ENCODE assay signal across 8 cellular contexts in genomic region chr15:40063563-40064011, GRCh38. TPM values are rescaled to one million over a fixed set of nuclear protein-coding genes. Genes with fewer than 3 reads are reported as not detected.
DNase-seq lines count a peak whose midpoint lies in the region; ATAC-seq and TF ChIP-seq lines count a peak whose summit lies in the region.

No MANE protein-coding gene starts in this region.

- H3K9me3 Mint-ChIP-seq in WTC11 = no peaks in the 10 kb centered on the region

- POLR2A ChIA-PET in WTC11 (lab: Charles Lee) = no interaction called here

- H3K27me3 Mint-ChIP-seq in WTC11 (ENCODE audit: low read depth) = no peaks in the 10 kb centered on the region

- peaks cover 27% of the 10 kb centered on the region for H3K4me1 Mint-ChIP-seq in WTC11

- CTCF ChIA-PET in WTC11 (lab: Charles Lee) = interaction anchor here (1.6 to 7.4 kb wide), 3 partner anchors 18 to 211 kb away, joined by 5 to 85 read pairs (median 6); partner anchors contain the start of gene BMF

- no peak overlapping the region for H3K27ac Mint-ChIP-seq in WTC11

- H3K36me3 Mint-ChIP-seq in WTC11 = no peaks in the 10 kb centered on the region

- ATAC-seq in WTC11 (no peak), GM19035 (IDR thresholded peaks at IDR 0.05; ENCODE audit: unreplicated experiment) (no peak)

- H3K4me3 Mint-ChIP-seq in WTC11 = no peak overlapping the region

- DNase-seq in A172 (ENCODE audit: low spot score) (peak; percentile 83), GM12865 (ENCODE audit: low read depth) (no peak), WTC11 (ENCODE audit: low spot score) (no peak), hypothalamus (lab: John Stamatoyannopoulos, UW) (peak in 32 of 51 donors; percentile 8 to 78 (median 46)), NCI-H2196 treated with DMSO at 0.1 percent for 48 hours (lab: John Stamatoyannopoulos, UW; ENCODE audit: unreplicated experiment) (no peak), Kasumi-1 (lab: John Stamatoyannopoulos, UW) (no peak)
- no peak for DNase-seq in stimulated activated naive CD4-positive, alpha-beta T cell (lab: John Stamatoyannopoulos, UW)

- no peak for TF ChIP-seq CTCF in GM12865 (IDR thresholded peaks at IDR 0.05; ENCODE audit: insufficient read depth, low read depth, low read length, missing control alignments)
- no peak for TF ChIP-seq CTCF in WTC11 (IDR thresholded peaks at IDR 0.05)

- H3K4me3 ChIP-seq in GM12865 (ENCODE audit: low read depth, low read length) = peak overlapping the region; percentile 62

TF ChIP-seq in WTC11, 78 proteins besides CTCF, POLR2A, EP300 and RAD21:
- TF ChIP-seq FOXP1 (CRISPR knock-in tag; IDR thresholded peaks at IDR 0.05; ENCODE audit: borderline replicate concordance) (peak; percentile 22; the same call in 1 of the 2 replicates), USF1 (CRISPR knock-in tag; IDR thresholded peaks at IDR 0.05) (no peak), ELF4 (CRISPR knock-in tag; IDR thresholded peaks at IDR 0.05; ENCODE audit: low read depth) (no peak)

RNA-seq across cellular contexts. Expression of gene SRP14, which starts 24.6 kb away (rescaled TPM):
- 337 and 421 TPM in 2 replicates for total RNA-seq in A172 (2014; rRNA removed; shearing (Covaris generic))
- total RNA-seq in WTC11 (2021) = 190 to 199 TPM (median 192 TPM) in 3 replicates

RNA-seq across cellular contexts. Expression of gene BMF, which starts 45.1 kb away (rescaled TPM):
- 0.83 and 1.8 TPM in 2 replicates for total RNA-seq in A172 (2014; rRNA removed; shearing (Covaris generic))
- 32.9 to 36.9 TPM (median 36.6 TPM) in 3 replicates for total RNA-seq in WTC11 (2021)

Comparison
In these comparisons a context has a peak if more than half of its experiments do, and no peak if none do; other contexts are left out.
1. DNase-seq: peak in A172 (single experiment) and hypothalamus (32 of 51); none in GM12865 (single experiment), WTC11 (single experiment), NCI-H2196 treated with DMSO at 0.1 percent for 48 hours (single experiment), stimulated activated naive CD4-positive, alpha-beta T cell (0 of 6) and Kasumi-1 (0 of 2).
2. RNA of gene BMF, which starts 45.1 kb away (total RNA-seq): 32.9 to 36.9 TPM in WTC11; 0.83 to 1.8 TPM in A172; every median in the first group is over 10 times any median in the second.